Comparison of ENCODE assay signal across 8 cellular contexts in the genomic region with DNA sequence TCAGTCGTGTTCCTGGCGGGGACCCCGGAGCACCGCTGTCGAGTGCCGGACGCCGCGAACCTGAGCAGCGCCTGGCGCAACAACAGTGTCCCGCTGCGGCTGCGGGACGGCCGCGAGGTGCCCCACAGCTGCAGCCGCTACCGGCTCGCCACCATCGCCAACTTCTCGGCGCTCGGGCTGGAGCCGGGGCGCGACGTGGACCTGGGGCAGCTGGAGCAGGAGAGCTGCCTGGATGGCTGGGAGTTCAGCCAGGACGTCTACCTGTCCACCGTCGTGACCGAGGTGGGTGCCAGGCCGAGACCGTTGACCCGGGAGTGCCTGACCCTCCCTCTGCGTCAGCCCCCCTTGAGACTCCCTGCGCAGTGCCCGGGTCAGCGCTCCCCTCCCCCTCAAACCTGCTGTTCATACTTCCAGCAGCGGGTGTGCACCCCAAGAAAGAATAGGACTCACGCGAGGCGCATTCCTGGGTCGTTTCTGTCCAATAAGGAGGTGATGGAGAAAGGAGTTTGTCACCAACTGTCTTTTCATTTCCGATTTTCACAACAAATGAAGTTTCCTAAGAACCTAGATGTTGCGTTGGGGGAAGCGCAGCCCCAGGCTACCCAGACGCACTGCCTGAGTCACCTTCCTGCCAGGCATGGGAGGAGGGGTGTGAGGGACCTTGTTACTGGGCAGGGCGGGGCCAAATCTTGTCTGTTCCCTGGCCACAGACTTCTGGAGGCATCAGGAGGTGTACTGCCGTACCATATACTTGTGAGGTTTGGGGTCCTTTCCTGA. TPM values are rescaled to one million over a fixed set of nuclear protein-coding genes. Genes with fewer than 3 reads are reported as not detected.
A peak's percentile ranks its signal among the peaks of the same experiment; 100 is the strongest.
DNase-seq lines count a peak whose midpoint lies in the region; ATAC-seq and TF ChIP-seq lines count a peak whose summit lies in the region.

No MANE protein-coding gene starts in this region.

- H3K4me1 ChIP-seq in adrenal gland (replicated peaks in 1 of 2): peaks cover 0 to 22% of the 10 kb centered on the region in 2 donors
- H3K4me1 ChIP-seq in skeletal muscle satellite cell (ENCODE audit: control insufficient read depth, insufficient read depth, low read length): peaks cover 26% of the 10 kb centered on the region

- H3K36me3 ChIP-seq in adrenal gland (replicated peaks in 1 of 2): no peaks in the 10 kb centered on the region
- H3K36me3 ChIP-seq in skeletal muscle satellite cell (ENCODE audit: insufficient read depth, low read length): no peaks in the 10 kb centered on the region

- DNase-seq in T follicular helper cell (ENCODE audit: low read depth) (peak; percentile 34), adrenal gland (peak; percentile 73 to 94 (median 91)), hepatic stellate cell (ENCODE audit: low spot score) (peak; percentile 71), NCI-H128 (lab: John Stamatoyannopoulos, UW; ENCODE audit: unreplicated experiment) (no peak), GM19238 (ENCODE audit: insufficient read length, low spot score) (no peak)

- no peaks in the 10 kb centered on the region for H3K27me3 ChIP-seq in adrenal gland
- no peaks in the 10 kb centered on the region for H3K27me3 ChIP-seq in skeletal muscle satellite cell (ENCODE audit: control insufficient read depth, insufficient read depth, low read length)

- peak overlapping the region; percentile 100 for H3K4me2 ChIP-seq in skeletal muscle satellite cell (ENCODE audit: low read length)

- TF ChIP-seq CTCF in adrenal gland (IDR thresholded peaks at IDR 0.05): no peak

- TF ChIP-seq POLR2A in adrenal gland (IDR thresholded peaks at IDR 0.05): peak in 1 of 2 donors; percentile 40

- H3K9ac ChIP-seq in skeletal muscle satellite cell (ENCODE audit: low read depth, low read length): peak overlapping the region; percentile 92

- peak overlapping the region; percentile 92 to 100 (median 99) for H3K27ac ChIP-seq in adrenal gland

- intact Hi-C loops in adrenal gland (cut with DNase I): loop anchor here in 1 of 2 donors (10.0 kb wide), 1 partner anchor 70 kb away; a partner anchor contains a TSS

- H3K4me3 ChIP-seq in adrenal gland (peak overlapping the region in 3 of 4 donors; percentile 42 to 73 (median 68)), skeletal muscle satellite cell (ENCODE audit: low read length) (peak overlapping the region; percentile 97)

- H3K9me3 ChIP-seq in adrenal gland (replicated peaks in 1 of 3): no peaks in the 10 kb centered on the region
- H3K9me3 ChIP-seq in skeletal muscle satellite cell (replicated peaks; ENCODE audit: low read length): no peaks in the 10 kb centered on the region

- WGBS in adrenal gland, 4 donors: 2 to 19% (median 5%) methylated on average over 11 to 50 of the region's 50 CpGs

- ATAC-seq in GM18519 (IDR thresholded peaks at IDR 0.05; ENCODE audit: low FRiP score, unreplicated experiment): peak; percentile 1
- peak; percentile 27 for ATAC-seq in HG03432 (IDR thresholded peaks at IDR 0.05; ENCODE audit: unreplicated experiment)

RNA-seq across cellular contexts. Expression of a gene that starts 0.7 kb away (rescaled TPM):
- total RNA-seq in adrenal gland: 1 to 10 TPM; 1.4 to 8.2 (median 3.0) TPM
- 1 to 10 TPM; 3.3 to 4.0 (median 3.7) TPM for polyA plus RNA-seq in adrenal gland
- total RNA-seq in skeletal muscle satellite cell (2012; rRNA removed): 5.7 and 7.4 TPM in 2 replicates

RNA-seq across cellular contexts. Expression of a gene that starts 37.4 kb away (rescaled TPM):
- total RNA-seq in adrenal gland: 10 to 100 TPM in 1 of 8 donors, 1 to 10 TPM in 6, under 1 TPM in 1; 0.87 to 11.7 (median 4.3) TPM
- 10 to 100 TPM in 2 of 3 donors, 1 to 10 TPM in 1; 2.8 to 20.2 (median 14.3) TPM for polyA plus RNA-seq in adrenal gland
- total RNA-seq in skeletal muscle satellite cell (2012; rRNA removed): 90.4 and 97.1 TPM in 2 replicates

Comparison
In these comparisons a context has a peak if more than half of its experiments do, and no peak if none do; other contexts are left out.
1. DNase-seq: peak in T follicular helper cell (single experiment), adrenal gland (7 of 7) and hepatic stellate cell (single experiment); none in NCI-H128 (single experiment) and GM19238 (single experiment).